8 cellular contexts compared by ENCODE assay signal in genomic region chr6:2738373-2738979, GRCh38. TPM values are rescaled to one million over a fixed set of nuclear protein-coding genes. Genes with fewer than 3 reads are reported as not detected.
DNase-seq lines count a peak whose midpoint lies in the region; ATAC-seq lines count a peak whose summit lies in the region.

No MANE protein-coding gene starts in this region.

- peaks cover 2% of the 10 kb centered on the region; the same call in 1 of the 2 replicates for H3K4me1 ChIP-seq in SJCRH30

- no peak overlapping the region for H3K4me3 ChIP-seq in Jurkat, Clone E6-1 (ENCODE audit: low read length)
- H3K4me3 ChIP-seq in SJCRH30 = no peak overlapping the region

- H3K36me3 ChIP-seq in SJCRH30 = no peaks in the 10 kb centered on the region

- in situ Hi-C loops in G401 (cut with HindIII; ENCODE audit: low sequenced_read_pairs) = no loop called here

- DNase-seq in G401 (ENCODE audit: low spot score) (peak; percentile 87), SJCRH30 (peak; percentile 55 to 76), amniotic stem cell (lab: John Stamatoyannopoulos, UW) (peak; percentile 56), hippocampal formation (lab: John Stamatoyannopoulos, UW) (peak; percentile 56 to 67)
- DNase-seq in Jurkat, Clone E6-1 (ENCODE audit: low read depth, low spot score) = peak; percentile 49
- DNase-seq in stimulated activated CD4-positive, alpha-beta T cell treated with anti-CD3 and anti-CD28 coated beads, Interleukin-1b, Interleukin-23, amount 100 ng/mL, for 4 hours (ENCODE audit: low read depth in 2 of 2) = peak; percentile 14 to 23

- no peaks in the 10 kb centered on the region for H3K9me3 ChIP-seq in SJCRH30 (replicated peaks)

- H3K27ac ChIP-seq in SJCRH30 = no peak overlapping the region

- ATAC-seq in HG03095 (IDR thresholded peaks at IDR 0.05; ENCODE audit: unreplicated experiment) (no peak), HG02763 (IDR thresholded peaks at IDR 0.05; ENCODE audit: unreplicated experiment) (no peak)

- H3K27me3 ChIP-seq in SJCRH30 = no peaks in the 10 kb centered on the region

RNA-seq across cellular contexts. Expression of gene MYLK4, which starts 12.2 kb away (rescaled TPM):
- total RNA-seq in G401 (2014; rRNA removed; shearing (Covaris generic)) = 0.31 and 0.64 TPM in 2 replicates
- polyA plus RNA-seq in Jurkat, Clone E6-1 (2012; ENCODE audit: insufficient read depth, insufficient read length) = not detected
- total RNA-seq in SJCRH30 (2014; rRNA removed; shearing (Covaris generic)) = 2.3 and 3.0 TPM in 2 replicates

RNA-seq across cellular contexts. Expression of gene WRNIP1, which starts 26.7 kb away (rescaled TPM):
- 91.8 and 100 TPM in 2 replicates for total RNA-seq in G401 (2014; rRNA removed; shearing (Covaris generic))
- 65.2 TPM for polyA plus RNA-seq in Jurkat, Clone E6-1 (2012; ENCODE audit: insufficient read depth, insufficient read length)
- 68.3 and 74.8 TPM in 2 replicates for total RNA-seq in SJCRH30 (2014; rRNA removed; shearing (Covaris generic))

Comparison
In these comparisons a context has a peak if more than half of its experiments do, and no peak if none do; other contexts are left out.
1. DNase-seq: peak in every context shown above with its lines; median percentile 87 in G401; 66 in SJCRH30; 62 in hippocampal formation; 56 in amniotic stem cell; 49 in Jurkat, Clone E6-1; 18 in stimulated activated CD4-positive, alpha-beta T cell treated with anti-CD3 and anti-CD28 coated beads, Interleukin-1b, Interleukin-23, amount 100 ng/mL, for 4 hours.